In genomic region chr13:42041017-42041683, GRCh38 we compare ENCODE assay signal across 8 cellular contexts. TPM values are rescaled to one million over a fixed set of nuclear protein-coding genes. Genes with fewer than 3 reads are reported as not detected.
DNase-seq lines count a peak whose midpoint lies in the region; ATAC-seq lines count a peak whose summit lies in the region.

No MANE protein-coding gene starts in this region.

- intact Hi-C loops in activated CD4-positive, alpha-beta T cell treated with anti-CD3 and anti-CD28 coated beads, Interleukin-2, amount 10 ng/mL, durations not matched to agents 24 days and 14 days (cut with micrococcal nuclease) = loop anchor here (2.0 to 10.0 kb wide), 3 partner anchors 80 to 726 kb away; partner anchors contain the start of genes NAA16 and VWA8

- peak; percentile 31 for ATAC-seq in stimulated activated memory B cell treated with anti-CD40 and anti-IgM and Interleukin-4, amounts not matched to agents 10 μg/mL and 1 μg/mL and 100 μg/mL, for 72 hours

- no peaks in the 10 kb centered on the region for H3K9me3 Mint-ChIP-seq in activated CD4-positive, alpha-beta T cell treated with anti-CD3 and anti-CD28 coated beads, Interleukin-2, amount 10 ng/mL, durations not matched to agents 24 days and 14 days
- H3K9me3 Mint-ChIP-seq in stimulated activated memory B cell treated with anti-CD40 and anti-IgM and Interleukin-4, amounts not matched to agents 10 μg/mL and 1 μg/mL and 100 μg/mL, for 72 hours = peaks cover 5% of the 10 kb centered on the region

- H3K4me3 Mint-ChIP-seq in activated CD4-positive, alpha-beta T cell treated with anti-CD3 and anti-CD28 coated beads, Interleukin-2, amount 10 ng/mL, durations not matched to agents 24 days and 14 days = peak overlapping the region; percentile 83
- H3K4me3 Mint-ChIP-seq in stimulated activated memory B cell treated with anti-CD40 and anti-IgM and Interleukin-4, amounts not matched to agents 10 μg/mL and 1 μg/mL and 100 μg/mL, for 72 hours = peak overlapping the region; percentile 80

- peak overlapping the region; percentile 80 for H3K27ac Mint-ChIP-seq in activated CD4-positive, alpha-beta T cell treated with anti-CD3 and anti-CD28 coated beads, Interleukin-2, amount 10 ng/mL, durations not matched to agents 24 days and 14 days
- H3K27ac Mint-ChIP-seq in stimulated activated memory B cell treated with anti-CD40 and anti-IgM and Interleukin-4, amounts not matched to agents 10 μg/mL and 1 μg/mL and 100 μg/mL, for 72 hours = peak overlapping the region; percentile 7

- peak; percentile 8 for DNase-seq in NCI-H2029 (lab: John Stamatoyannopoulos, UW)
- DNase-seq in NCI-H2029 treated with DMSO at 0.1 percent for 48 hours (lab: John Stamatoyannopoulos, UW) = no peak
- peak; percentile 63 for DNase-seq in HCEC 1CT
- peak; percentile 52 for DNase-seq in NAMALWA (ENCODE audit: low spot score)
- DNase-seq in activated CD4-positive, alpha-beta T cell treated with anti-CD3 and anti-CD28 coated beads, Interleukin-2, amount 10 ng/mL, durations not matched to agents 24 days and 14 days = peak; percentile 80
- DNase-seq in effector CD4-positive, alpha-beta T cell = peak; percentile 11
- peak; percentile 15 for DNase-seq in medulla oblongata (ENCODE audit: extremely low spot score)

- H3K4me1 Mint-ChIP-seq in activated CD4-positive, alpha-beta T cell treated with anti-CD3 and anti-CD28 coated beads, Interleukin-2, amount 10 ng/mL, durations not matched to agents 24 days and 14 days = peaks cover 21% of the 10 kb centered on the region
- peaks cover 21% of the 10 kb centered on the region for H3K4me1 Mint-ChIP-seq in stimulated activated memory B cell treated with anti-CD40 and anti-IgM and Interleukin-4, amounts not matched to agents 10 μg/mL and 1 μg/mL and 100 μg/mL, for 72 hours

- peaks cover 9% of the 10 kb centered on the region for H3K36me3 Mint-ChIP-seq in activated CD4-positive, alpha-beta T cell treated with anti-CD3 and anti-CD28 coated beads, Interleukin-2, amount 10 ng/mL, durations not matched to agents 24 days and 14 days (ENCODE audit: low read depth)
- H3K36me3 Mint-ChIP-seq in stimulated activated memory B cell treated with anti-CD40 and anti-IgM and Interleukin-4, amounts not matched to agents 10 μg/mL and 1 μg/mL and 100 μg/mL, for 72 hours = no peaks in the 10 kb centered on the region

- peaks cover 34% of the 10 kb centered on the region for H3K27me3 Mint-ChIP-seq in activated CD4-positive, alpha-beta T cell treated with anti-CD3 and anti-CD28 coated beads, Interleukin-2, amount 10 ng/mL, durations not matched to agents 24 days and 14 days
- H3K27me3 Mint-ChIP-seq in stimulated activated memory B cell treated with anti-CD40 and anti-IgM and Interleukin-4, amounts not matched to agents 10 μg/mL and 1 μg/mL and 100 μg/mL, for 72 hours = peaks cover 37% of the 10 kb centered on the region

RNA-seq across cellular contexts. Expression of gene DGKH, which starts 7.3 kb away (rescaled TPM):
- 13.4 and 17.9 TPM in 2 replicates for total RNA-seq in activated CD4-positive, alpha-beta T cell treated with anti-CD3 and anti-CD28 coated beads, Interleukin-2, amount 10 ng/mL, durations not matched to agents 24 days and 14 days
